ENCODE assay signal across 2 cellular contexts in genomic region chr6:44084231-44085014, GRCh38.
TF ChIP-seq lines count a peak whose summit lies in the region.

No MANE protein-coding gene starts in this region.

TF ChIP-seq in SK-N-SH treated with all-trans-retinoic acid at 6 μM for 48 hours, 23 proteins besides CTCF, POLR2A, EP300 and RAD21 (continued from another document):
- TF ChIP-seq CREB5 (CRISPR knock-in tag; IDR thresholded peaks at IDR 0.05; ENCODE audit: low read depth) (no peak), ZNF565 (CRISPR knock-in tag; conservative IDR thresholded peaks at IDR 0.05; ENCODE audit: low read depth) (no peak), CSRNP3 (CRISPR knock-in tag; IDR thresholded peaks at IDR 0.05) (no peak), POU6F1 (CRISPR knock-in tag; IDR thresholded peaks at IDR 0.05; ENCODE audit: borderline replicate concordance, low read depth) (no peak)

TF ChIP-seq in SK-N-SH, 30 proteins besides CTCF, POLR2A, EP300 and RAD21 (continued from another document):
- no peak for TF ChIP-seq EZH2phosphoT487 (IDR thresholded peaks at IDR 0.05; ENCODE audit: borderline replicate concordance, low read depth)
- no peak for TF ChIP-seq GABPA (IDR thresholded peaks at IDR 0.05; ENCODE audit: low read depth)
- no peak for TF ChIP-seq FOSL2 (IDR thresholded peaks at IDR 0.05; ENCODE audit: borderline replicate concordance, low read depth)
- TF ChIP-seq TEAD4 (IDR thresholded peaks at IDR 0.05; ENCODE audit: borderline replicate concordance, insufficient read depth): no peak
- TF ChIP-seq IRF3 (IDR thresholded peaks at IDR 0.05; ENCODE audit: low read depth, low read length): no peak
- no peak for TF ChIP-seq ELF1 (IDR thresholded peaks at IDR 0.05)
- no peak for TF ChIP-seq NRF1 (IDR thresholded peaks at IDR 0.05; ENCODE audit: low read depth, low read length)
